In genomic region chr14:89411976-89412375, GRCh38 we compare ENCODE assay signal across 25 cellular contexts.
"Had no signal": no experiment of that assay in that cellular context is flagged by ENCODE, and none has a peak within 500 bp of the region (broad histone marks: within the 10 kb centered on the region; RNA-seq: fewer than 3 reads in every experiment).

No MANE protein-coding gene starts in this region.

- H2AFZ ChIP-seq: hepatocyte had no signal

- H3K4me2 ChIP-seq: hepatocyte had no signal

- H3K27me3 Mint-ChIP-seq: stimulated activated naive B cell treated with anti-CD40 and anti-IgM and Interleukin-4, amounts not matched to agents 10 μg/mL and 1 μg/mL and 100 μg/mL, for 72 hours; stimulated activated naive CD8-positive, alpha-beta T cell treated with anti-CD3 and anti-CD28 coated beads, Interleukin-15, amount 100 ng/mL, for 72 hours had no signal

- H3K27ac ChIP-seq: hepatocyte, neutrophil, psoas muscle, spleen, tibial nerve had no signal

- H3K27ac Mint-ChIP-seq: nephron progenitor cell; stimulated activated naive B cell treated with anti-CD40 and anti-IgM and Interleukin-4, amounts not matched to agents 10 μg/mL and 1 μg/mL and 100 μg/mL, for 72 hours had no signal

- H3K27me3 ChIP-seq: dorsolateral prefrontal cortex, hepatocyte, neutrophil, spleen, testis, tibial nerve had no signal

- H3K9me3 Mint-ChIP-seq: naive thymus-derived CD4-positive, alpha-beta T cell; stimulated activated naive B cell treated with anti-CD40 and anti-IgM and Interleukin-4, amounts not matched to agents 10 μg/mL and 1 μg/mL and 100 μg/mL, for 72 hours; stimulated activated naive CD8-positive, alpha-beta T cell treated with anti-CD3 and anti-CD28 coated beads, Interleukin-15, amount 100 ng/mL, for 72 hours had no signal

- FAIRE-seq: kidney had no signal

- H3K4me3 Mint-ChIP-seq: nephron progenitor cell; stimulated activated naive B cell treated with anti-CD40 and anti-IgM and Interleukin-4, amounts not matched to agents 10 μg/mL and 1 μg/mL and 100 μg/mL, for 72 hours; stimulated activated naive CD8-positive, alpha-beta T cell treated with anti-CD3 and anti-CD28 coated beads, Interleukin-15, amount 100 ng/mL, for 72 hours had no signal

- H3K9me3 ChIP-seq: neutrophil, psoas muscle, spleen, testis, tibial nerve had no signal

- H3K4me3 ChIP-seq: dorsolateral prefrontal cortex, hepatocyte, lung, psoas muscle, spleen, testis, tibial nerve had no signal

- ATAC-seq: left cardiac atrium; left ventricle myocardium superior; naive thymus-derived CD4-positive, alpha-beta T cell; psoas muscle; sciatic nerve; stimulated activated naive B cell treated with anti-CD40 and anti-IgM and Interleukin-4, amounts not matched to agents 10 μg/mL and 1 μg/mL and 100 μg/mL, for 72 hours; stimulated activated naive CD8-positive, alpha-beta T cell treated with anti-CD3 and anti-CD28 coated beads, Interleukin-15, amount 100 ng/mL, for 72 hours had no signal

- DNase-seq: cortex of kidney; dorsolateral prefrontal cortex; effector CD8-positive, alpha-beta T cell; foreskin melanocyte; head of caudate nucleus; kidney; left cardiac atrium; left ventricle myocardium superior; mesendoderm; naive thymus-derived CD4-positive, alpha-beta T cell; nephron progenitor cell; psoas muscle; retina; spleen; stimulated activated CD4-positive, alpha-beta T cell treated with anti-CD3 and anti-CD28 coated beads, Interleukin-15, amount 100 ng/mL, for 24 hours; stimulated activated CD4-positive, alpha-beta T cell treated with anti-CD3 and anti-CD28 coated beads, Interleukin-1b, Interleukin-23, amount 100 ng/mL, for 48 hours; stimulated activated CD4-positive, alpha-beta T cell treated with anti-CD3 and anti-CD28 coated beads, Interleukin-4, amount 100 ng/mL, for 24 hours; stimulated activated naive B cell treated with anti-CD40 and anti-IgM and Interleukin-4, amounts not matched to agents 10 μg/mL and 1 μg/mL and 100 μg/mL, for 72 hours; stimulated activated naive CD8-positive, alpha-beta T cell treated with anti-CD3 and anti-CD28 coated beads, Interleukin-15, amount 100 ng/mL, for 72 hours; testis had no signal
